Comparison of ENCODE assay signal across 8 cellular contexts in the genomic region with DNA sequence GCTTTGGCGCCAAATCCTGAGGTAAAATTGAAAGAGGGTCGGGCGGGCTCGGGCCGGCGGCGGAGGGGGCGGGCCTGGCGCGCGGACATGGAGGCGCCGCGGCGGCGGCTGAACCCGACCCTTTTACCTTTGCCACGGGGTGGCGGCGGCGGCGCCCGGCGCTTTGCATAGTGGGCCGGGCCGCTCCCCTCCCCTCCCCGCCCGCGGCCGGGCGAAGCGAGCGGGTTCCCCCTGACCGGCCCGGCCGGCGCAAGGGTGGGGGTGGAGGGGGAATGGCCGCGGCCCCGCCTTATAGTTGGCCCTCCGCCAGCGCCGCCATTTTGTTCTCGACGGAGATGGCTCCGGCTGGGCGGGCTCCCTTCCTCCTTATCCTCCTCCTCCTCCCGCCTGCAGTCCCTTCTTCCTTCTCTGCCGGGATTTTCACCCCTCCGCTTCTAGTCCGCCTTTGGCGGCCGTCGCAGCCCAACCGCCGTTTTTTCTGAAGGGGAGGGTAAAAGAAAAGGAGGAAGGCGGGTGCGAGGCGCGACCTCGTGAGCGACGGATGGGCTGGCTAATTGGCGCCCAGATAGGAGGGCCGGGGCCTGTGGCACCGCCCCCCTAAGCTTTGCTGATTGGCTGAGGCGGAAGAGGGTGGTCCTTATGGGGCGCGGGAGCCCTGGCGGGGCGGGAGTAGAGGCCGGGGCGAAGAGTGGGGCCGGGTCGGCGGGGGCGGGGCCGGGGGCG. TPM values are rescaled to one million over a fixed set of nuclear protein-coding genes. Genes with fewer than 3 reads are reported as not detected.
DNase-seq lines count a peak whose midpoint lies in the region; ATAC-seq and TF ChIP-seq lines count a peak whose summit lies in the region.

No MANE protein-coding gene starts in this region.

- TF ChIP-seq CTCF in AG09309 (IDR thresholded peaks at IDR 0.05; ENCODE audit: control insufficient read depth, insufficient read depth, low read depth, low read length, missing control alignments) (no peak), spleen (IDR thresholded peaks at IDR 0.05 in 8 of 11, conservative IDR thresholded peaks at IDR 0.05 in 3 of 11) (peak in 1 of 11 experiments; percentile 3)

- peak; percentile 78 for DNase-seq in AG09309 (ENCODE audit: low read depth)
- peak; percentile 93 for DNase-seq in NCI-H345 (lab: John Stamatoyannopoulos, UW)
- DNase-seq in activated CD4-positive, CD25-positive, alpha-beta regulatory T cell (lab: John Stamatoyannopoulos, UW) = peak; percentile 90 to 94 (median 90)
- peak; percentile 95 for DNase-seq in central memory CD4-positive, alpha-beta T cell
- DNase-seq in inferior parietal cortex (ENCODE audit: extremely low spot score) = peak; percentile 98
- DNase-seq in spleen = peak; percentile 99

- 0 to 1% (median 1%) methylated on average over 55 to 79 of the region's 79 CpGs for WGBS in spleen, 5 donors

- no peaks in the 10 kb centered on the region for H3K9me3 ChIP-seq in spleen

- intact Hi-C loops in spleen (cut with DNase I; ENCODE audit: low total_unique reads) = loop anchor here (10.0 kb wide), 1 partner anchor 97 kb away; no protein-coding TSS in a partner anchor

- H3K27ac ChIP-seq in spleen = peak overlapping the region; percentile 94 to 100 (median 99)

- no peak for TF ChIP-seq POLR2A in spleen (IDR thresholded peaks at IDR 0.05)

- H3K4me3 ChIP-seq in AG09309 (ENCODE audit: control insufficient read depth, low read depth, low read length) (peak overlapping the region; percentile 96), spleen (peak overlapping the region; percentile 70 to 94 (median 84))

- H3K36me3 ChIP-seq in spleen = peaks cover 0 to 29% (median 23%) of the 10 kb centered on the region in 6 donors

- ATAC-seq in GM19025 (IDR thresholded peaks at IDR 0.05; ENCODE audit: low read depth, unreplicated experiment) (peak; percentile 82), HG03280 (IDR thresholded peaks at IDR 0.05; ENCODE audit: unreplicated experiment) (peak; percentile 84)

- H3K27me3 ChIP-seq in spleen (replicated peaks in 1 of 7) = no peaks in the 10 kb centered on the region

- peaks cover 35 to 85% (median 60%) of the 10 kb centered on the region in 6 donors for H3K4me1 ChIP-seq in spleen

RNA-seq across cellular contexts. Expression of gene NR2C2, which starts 0.7 kb away (rescaled TPM):
- total RNA-seq in spleen = 10 to 100 TPM; 55.9 to 75.5 (median 64.1) TPM
- polyA plus RNA-seq in spleen = 10 to 100 TPM in 1 of 3 donors, 1 to 10 TPM in 2; 7.2 to 10.3 (median 7.8) TPM

Comparison
In these comparisons a context has a peak if more than half of its experiments do, and no peak if none do; other contexts are left out.
1. Peak in every context shown above with its lines: DNase-seq, ATAC-seq, H3K4me3 ChIP-seq and H3K27ac ChIP-seq.